ENCODE assay signal across 15 cellular contexts in the genomic region with DNA sequence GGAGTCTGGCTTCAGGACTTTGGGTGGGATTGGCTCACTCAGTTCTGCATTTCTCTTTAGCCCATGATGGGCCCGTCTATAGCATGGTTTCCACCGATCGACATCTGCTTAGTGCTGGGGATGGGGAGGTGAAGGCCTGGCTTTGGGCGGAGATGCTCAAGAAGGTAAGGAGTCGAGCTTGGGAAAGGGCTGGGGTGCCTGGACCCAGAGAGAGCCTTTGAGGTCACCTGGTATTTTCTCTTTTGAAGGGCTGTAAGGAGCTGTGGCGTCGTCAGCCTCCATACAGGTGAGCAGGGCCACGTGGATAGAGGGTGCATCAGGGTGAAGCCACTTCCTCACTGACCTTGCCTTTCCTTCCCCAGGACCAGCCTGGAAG. TPM values are rescaled to one million over a fixed set of nuclear protein-coding genes. Genes with fewer than 3 reads are reported as not detected.
A peak's percentile ranks its signal among the peaks of the same experiment; 100 is the strongest.
DNase-seq lines count a peak whose midpoint lies in the region; ATAC-seq and TF ChIP-seq lines count a peak whose summit lies in the region.
"Had no signal": no experiment of that assay in that cellular context is flagged by ENCODE, and none has a peak within 500 bp of the region (broad histone marks: within the 10 kb centered on the region; RNA-seq: fewer than 3 reads in every experiment).

No MANE protein-coding gene starts in this region.

- peaks cover 21% of the 10 kb centered on the region for H3K4me1 Mint-ChIP-seq in Calu3 (ENCODE audit: low read depth, unreplicated experiment)
- H3K4me1 Mint-ChIP-seq in progenitor cell of endocrine pancreas (ENCODE audit: low read depth) = peaks cover 25% of the 10 kb centered on the region

- H3K9me3 Mint-ChIP-seq in Calu3 (ENCODE audit: low read depth, unreplicated experiment) (no peaks in the 10 kb centered on the region), progenitor cell of endocrine pancreas (ENCODE audit: low read depth) (no peaks in the 10 kb centered on the region)
- H3K9me3 Mint-ChIP-seq: CD4-positive, alpha-beta T cell had no signal

- H3K27me3 ChIP-seq in tibial nerve = peaks cover 0 to 25% of the 10 kb centered on the region in 2 donors

- no TSS peak for BruUV-seq in Calu3 (replicated peaks; lab: Mats Ljungman, UMichigan)

- intact Hi-C loops in Calu3 (cut with micrococcal nuclease; ENCODE audit: unreplicated experiment) = no loop called here
- intact Hi-C loops in mucosa of descending colon (cut with DNase I, micrococcal nuclease) = no loop called here

- WGBS in tibial nerve, 2 donors = 92 to 96% methylated on average over 8 of the region's 8 CpGs

- no peaks in the 10 kb centered on the region for H3K36me3 ChIP-seq in mucosa of descending colon (ENCODE audit: low read depth)
- H3K36me3 ChIP-seq in tibial nerve = peaks cover 0 to 22% (median 5%) of the 10 kb centered on the region in 3 donors

- DNase-seq in Calu3 (no peak), RWPE1 (ENCODE audit: low spot score) (no peak), mucosa of descending colon (peak; percentile 5 to 42 (median 27)), progenitor cell of endocrine pancreas (ENCODE audit: low spot score, unreplicated experiment) (no peak), tibial nerve (ENCODE audit: low spot score in 2 of 2) (no peak), NCI-H1417 (lab: John Stamatoyannopoulos, UW) (no peak)
- DNase-seq: ACHN; CD4-positive, alpha-beta T cell; DMS79; GM23248 had no signal

- H3K27ac Mint-ChIP-seq in Calu3 (ENCODE audit: unreplicated experiment) (peak overlapping the region; percentile 63), progenitor cell of endocrine pancreas (peak overlapping the region; percentile 10)
- H3K27ac Mint-ChIP-seq: CD4-positive, alpha-beta T cell had no signal

- H3K4me3 ChIP-seq in mucosa of descending colon (no peak overlapping the region), tibial nerve (no peak overlapping the region)
- H3K4me3 ChIP-seq: BLaER1 treated with 17β-estradiol and CSF1 and Interleukin-3, amounts not matched to agents 10 nM and 100 nM; GM12878; GM23248 had no signal

- H3K36me3 Mint-ChIP-seq in Calu3 (ENCODE audit: insufficient read depth, unreplicated experiment) (peaks cover 97% of the 10 kb centered on the region), progenitor cell of endocrine pancreas (ENCODE audit: insufficient read depth) (peaks cover 8% of the 10 kb centered on the region)

- H3K9me3 ChIP-seq in mucosa of descending colon = no peaks in the 10 kb centered on the region
- H3K9me3 ChIP-seq in tibial nerve = no peaks in the 10 kb centered on the region
- H3K9me3 ChIP-seq: BLaER1 treated with 17β-estradiol and CSF1 and Interleukin-3, amounts not matched to agents 10 nM and 100 nM had no signal

- POLR2A ChIA-PET in RWPE1 (lab: Yijun Ruan, JAX; ENCODE audit: low non-redundant PET) = no interaction called here

- TF ChIP-seq EP300 in tibial nerve (IDR thresholded peaks at IDR 0.05) = no peak

- no peaks in the 10 kb centered on the region for H3K27me3 Mint-ChIP-seq in Calu3 (ENCODE audit: unreplicated experiment)
- peaks cover 5% of the 10 kb centered on the region for H3K27me3 Mint-ChIP-seq in progenitor cell of endocrine pancreas

- TF ChIP-seq POLR2A in tibial nerve (IDR thresholded peaks at IDR 0.05) = no peak

- CTCF ChIA-PET in Calu3 (lab: Charles Lee) (no interaction called here), RWPE1 (lab: Yijun Ruan, JAX) (no interaction called here)

- H3K27ac ChIP-seq in RWPE1 = peak overlapping the region; percentile 99
- no peak overlapping the region for H3K27ac ChIP-seq in tibial nerve
- H3K27ac ChIP-seq: BLaER1 treated with 17β-estradiol and CSF1 and Interleukin-3, amounts not matched to agents 10 nM and 100 nM; GM23248 had no signal

- H3K4me1 ChIP-seq in mucosa of descending colon (ENCODE audit: low read depth) (peaks cover 49% of the 10 kb centered on the region), tibial nerve (peaks cover 0 to 63% (median 40%) of the 10 kb centered on the region in 4 donors)

- H3K4me3 Mint-ChIP-seq in Calu3 (ENCODE audit: low read depth, unreplicated experiment) (no peak overlapping the region), progenitor cell of endocrine pancreas (ENCODE audit: low read depth) (no peak overlapping the region)

- no peak for ATAC-seq in mucosa of descending colon
- no peak for ATAC-seq in GM18868 (IDR thresholded peaks at IDR 0.05; ENCODE audit: unreplicated experiment)
- ATAC-seq: GM12878 had no signal

- TF ChIP-seq CTCF in Calu3 (IDR thresholded peaks at IDR 0.05; ENCODE audit: unreplicated experiment) (no peak), RWPE1 (conservative IDR thresholded peaks at IDR 0.05; ENCODE audit: low read depth) (no peak), mucosa of descending colon (IDR thresholded peaks at IDR 0.05) (no peak), progenitor cell of endocrine pancreas (IDR thresholded peaks at IDR 0.05; ENCODE audit: unreplicated experiment) (no peak), tibial nerve (IDR thresholded peaks at IDR 0.05) (no peak)

RNA-seq across cellular contexts. Expression of a gene that starts 2.2 kb away (rescaled TPM):
- 50.8 and 54.4 TPM in 2 replicates for total RNA-seq in Calu3 (2022)
- 10 to 100 TPM; 23.7 to 26.0 (median 25.7) TPM for total RNA-seq in mucosa of descending colon
- total RNA-seq in progenitor cell of endocrine pancreas = 44.1 and 47.4 TPM in 2 replicates
- 10 to 100 TPM; 12.2 to 28.5 (median 18.0) TPM for total RNA-seq in tibial nerve

RNA-seq across cellular contexts. Expression of a gene that starts 2.2 kb away (rescaled TPM):
- total RNA-seq in Calu3 (2022) = 61.1 and 75.4 TPM in 2 replicates
- total RNA-seq in mucosa of descending colon = 10 to 100 TPM; 19.7 to 33.3 (median 26.5) TPM
- total RNA-seq in progenitor cell of endocrine pancreas = 22.4 and 25.3 TPM in 2 replicates
- total RNA-seq in tibial nerve = 10 to 100 TPM; 17.7 to 46.9 (median 38.5) TPM

RNA-seq across cellular contexts. Expression of a gene that starts 5.8 kb away (rescaled TPM):
- total RNA-seq in Calu3 (2022) = 478 and 509 TPM in 2 replicates
- 1 to 10 TPM; 5.4 to 8.6 (median 6.7) TPM for total RNA-seq in mucosa of descending colon
- 44.3 and 57.4 TPM in 2 replicates for total RNA-seq in progenitor cell of endocrine pancreas
- total RNA-seq in tibial nerve = 10 to 100 TPM in 2 of 4 donors, 1 to 10 TPM in 2; 2.4 to 47.4 (median 11.5) TPM

RNA-seq across cellular contexts. Expression of a gene that starts 8.0 kb away (rescaled TPM):
- total RNA-seq in Calu3 (2022) (1.2 and 2.1 TPM in 2 replicates), mucosa of descending colon (not detected), progenitor cell of endocrine pancreas (563 and 578 TPM in 2 replicates), tibial nerve (not detected)
- total RNA-seq: CD4-positive, alpha-beta T cell; GM23248; HT1080 had no signal

RNA-seq across cellular contexts. Expression of a gene that starts 10.8 kb away (rescaled TPM):
- total RNA-seq in Calu3 (2022) = 59.4 and 70.9 TPM in 2 replicates
- total RNA-seq in mucosa of descending colon = 100 to 1,000 TPM in 1 of 3 donors, 10 to 100 TPM in 2; 49.1 to 102 (median 75.5) TPM
- total RNA-seq in progenitor cell of endocrine pancreas = 10.4 and 11.7 TPM in 2 replicates
- total RNA-seq in tibial nerve = not detected
- total RNA-seq: A172; CD4-positive, alpha-beta T cell; GM12878; HT1080 had no signal

Comparison
In these comparisons a context has a peak if more than half of its experiments do, and no peak if none do; other contexts are left out.
1. DNase-seq: peak in mucosa of descending colon (3 of 3); none in Calu3 (single experiment), RWPE1 (single experiment), progenitor cell of endocrine pancreas (single experiment), tibial nerve (0 of 2) and NCI-H1417 (0 of 3).